Comparison of ENCODE assay signal across 2 cellular contexts in genomic region chr5:76099756-76100155, GRCh38.
A peak's percentile ranks its signal among the peaks of the same experiment; 100 is the strongest.
TF ChIP-seq lines count a peak whose summit lies in the region.

No MANE protein-coding gene starts in this region.

TF ChIP-seq in IMR-90, 13 proteins besides CTCF, POLR2A, EP300 and RAD21:
- no peak for TF ChIP-seq BHLHE40 (IDR thresholded peaks at IDR 0.05; ENCODE audit: low read depth, low read length)
- no peak for TF ChIP-seq CHD1 (IDR thresholded peaks at IDR 0.05; ENCODE audit: low read depth, low read length)
- TF ChIP-seq MAFK (IDR thresholded peaks at IDR 0.05; ENCODE audit: low read depth, low read length) = peak; percentile 69
TF ChIP-seq in IMR-90: peak in this region for 1.

TF ChIP-seq in SK-N-SH, 30 proteins besides CTCF, POLR2A, EP300 and RAD21:
- no peak for TF ChIP-seq PBX3 (IDR thresholded peaks at IDR 0.05)
- TF ChIP-seq ZBTB33 (IDR thresholded peaks at IDR 0.05; ENCODE audit: borderline replicate concordance, low read depth) = no peak
- TF ChIP-seq SIN3A (IDR thresholded peaks at IDR 0.05; ENCODE audit: borderline replicate concordance, low read depth, low read length) = no peak
- no peak for TF ChIP-seq RXRA (IDR thresholded peaks at IDR 0.05; ENCODE audit: borderline replicate concordance, low read depth)
- no peak for TF ChIP-seq ELF1 (IDR thresholded peaks at IDR 0.05)
- TF ChIP-seq TAF1 (IDR thresholded peaks at IDR 0.05; ENCODE audit: borderline replicate concordance, low read depth, low read length) = no peak
- TF ChIP-seq FOSL2 (IDR thresholded peaks at IDR 0.05; ENCODE audit: borderline replicate concordance, low read depth) = no peak
- TF ChIP-seq REST (IDR thresholded peaks at IDR 0.05; ENCODE audit: low read depth, low read length) = no peak
- no peak for TF ChIP-seq USF2 (IDR thresholded peaks at IDR 0.05; ENCODE audit: borderline replicate concordance, low read depth, low read length)
- no peak for TF ChIP-seq EZH2phosphoT487 (IDR thresholded peaks at IDR 0.05; ENCODE audit: borderline replicate concordance, low read depth)
- no peak for TF ChIP-seq TCF12 (IDR thresholded peaks at IDR 0.05)
- no peak for TF ChIP-seq RFX5 (IDR thresholded peaks at IDR 0.05; ENCODE audit: low read length)
- no peak for TF ChIP-seq NRF1 (IDR thresholded peaks at IDR 0.05; ENCODE audit: low read depth, low read length)
- TF ChIP-seq USF1 (IDR thresholded peaks at IDR 0.05; ENCODE audit: borderline replicate concordance, low read depth) = no peak
- TF ChIP-seq CHD2 (IDR thresholded peaks at IDR 0.05; ENCODE audit: low read length, partially characterized antibody) = no peak
